19 cellular contexts compared by ENCODE assay signal in the genomic region with DNA sequence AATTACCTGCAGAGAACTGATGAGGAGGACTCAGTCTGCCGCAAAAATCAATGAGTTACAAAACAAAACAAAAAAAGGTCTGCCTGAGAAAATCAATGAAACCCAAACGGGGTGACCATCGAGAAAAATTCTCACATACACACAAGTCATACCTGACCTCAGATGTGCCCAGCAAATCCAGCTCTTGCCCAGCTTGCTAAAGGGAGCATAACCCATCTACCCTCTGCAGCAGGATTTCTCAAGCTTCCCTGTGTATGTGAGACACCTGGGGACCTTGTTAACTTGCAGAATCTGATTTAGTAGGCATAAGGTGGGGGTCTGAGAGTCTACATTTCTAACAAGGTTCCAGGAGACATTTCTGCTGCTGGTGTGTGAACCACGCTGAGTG.
"Had no signal": no experiment of that assay in that cellular context is flagged by ENCODE, and none has a peak within 500 bp of the region (broad histone marks: within the 10 kb centered on the region; RNA-seq: fewer than 3 reads in every experiment).

No MANE protein-coding gene starts in this region.

- H3K27me3 ChIP-seq: gastroesophageal sphincter, heart right ventricle had no signal

- H3K4me1 ChIP-seq: parathyroid adenoma had no signal

- DNase-seq: activated CD4-positive, alpha-beta memory T cell treated with anti-CD3 and anti-CD28 coated beads, Interleukin-2, amount 10 ng/mL, durations not matched to agents 7 days and 5 days; activated CD4-positive, alpha-beta T cell treated with anti-CD3 and anti-CD28 coated beads for 48 hours; activated CD4-positive, CD25-positive, alpha-beta regulatory T cell; activated CD8-positive, alpha-beta memory T cell treated with anti-CD3 and anti-CD28 coated beads, Interleukin-2, amount 10 ng/mL, durations not matched to agents 7 days and 5 days; activated naive CD4-positive, alpha-beta T cell; activated naive CD8-positive, alpha-beta T cell treated with anti-CD3 and anti-CD28 coated beads for 36 hours; effector CD4-positive, alpha-beta T cell; immature natural killer cell; natural killer cell; stimulated activated CD4-positive, alpha-beta T cell treated with anti-CD3 and anti-CD28 coated beads, Interleukin-4, amount 100 ng/mL, for 4 hours; T-helper 1 cell; T-helper 9 cell had no signal

- H3K9ac ChIP-seq: parathyroid adenoma had no signal

- ATAC-seq: activated CD8-positive, alpha-beta memory T cell treated with anti-CD3 and anti-CD28 coated beads, Interleukin-2, amount 10 ng/mL, durations not matched to agents 7 days and 5 days; esophagus mucosa; gastroesophageal sphincter; natural killer cell; sciatic nerve; stimulated activated memory B cell treated with anti-CD40 and anti-IgM and Interleukin-4, amounts not matched to agents 10 μg/mL and 1 μg/mL and 100 μg/mL, for 72 hours had no signal

- H3K9me3 Mint-ChIP-seq: activated CD4-positive, alpha-beta memory T cell treated with anti-CD3 and anti-CD28 coated beads, Interleukin-2, amount 10 ng/mL, durations not matched to agents 7 days and 5 days; natural killer cell; stimulated activated memory B cell treated with anti-CD40 and anti-IgM and Interleukin-4, amounts not matched to agents 10 μg/mL and 1 μg/mL and 100 μg/mL, for 72 hours had no signal

- H3K36me3 ChIP-seq: gastroesophageal sphincter, heart right ventricle had no signal

- H3K27ac Mint-ChIP-seq: activated CD4-positive, alpha-beta memory T cell treated with anti-CD3 and anti-CD28 coated beads, Interleukin-2, amount 10 ng/mL, durations not matched to agents 7 days and 5 days; activated CD8-positive, alpha-beta memory T cell treated with anti-CD3 and anti-CD28 coated beads, Interleukin-2, amount 10 ng/mL, durations not matched to agents 7 days and 5 days; activated naive CD8-positive, alpha-beta T cell treated with anti-CD3 and anti-CD28 coated beads for 36 hours; immature natural killer cell; natural killer cell had no signal

- H3K27me3 Mint-ChIP-seq: activated CD4-positive, alpha-beta memory T cell treated with anti-CD3 and anti-CD28 coated beads, Interleukin-2, amount 10 ng/mL, durations not matched to agents 7 days and 5 days; activated CD8-positive, alpha-beta memory T cell treated with anti-CD3 and anti-CD28 coated beads, Interleukin-2, amount 10 ng/mL, durations not matched to agents 7 days and 5 days; stimulated activated memory B cell treated with anti-CD40 and anti-IgM and Interleukin-4, amounts not matched to agents 10 μg/mL and 1 μg/mL and 100 μg/mL, for 72 hours had no signal

- H3K4me3 Mint-ChIP-seq: activated CD4-positive, alpha-beta memory T cell treated with anti-CD3 and anti-CD28 coated beads, Interleukin-2, amount 10 ng/mL, durations not matched to agents 7 days and 5 days; activated CD8-positive, alpha-beta memory T cell treated with anti-CD3 and anti-CD28 coated beads, Interleukin-2, amount 10 ng/mL, durations not matched to agents 7 days and 5 days; activated naive CD8-positive, alpha-beta T cell treated with anti-CD3 and anti-CD28 coated beads for 36 hours; immature natural killer cell; natural killer cell; stimulated activated memory B cell treated with anti-CD40 and anti-IgM and Interleukin-4, amounts not matched to agents 10 μg/mL and 1 μg/mL and 100 μg/mL, for 72 hours had no signal

- H3K36me3 Mint-ChIP-seq: activated CD8-positive, alpha-beta memory T cell treated with anti-CD3 and anti-CD28 coated beads, Interleukin-2, amount 10 ng/mL, durations not matched to agents 7 days and 5 days; activated naive CD8-positive, alpha-beta T cell treated with anti-CD3 and anti-CD28 coated beads for 36 hours; immature natural killer cell; natural killer cell had no signal

- H3K4me1 Mint-ChIP-seq: activated CD4-positive, alpha-beta memory T cell treated with anti-CD3 and anti-CD28 coated beads, Interleukin-2, amount 10 ng/mL, durations not matched to agents 7 days and 5 days; activated CD8-positive, alpha-beta memory T cell treated with anti-CD3 and anti-CD28 coated beads, Interleukin-2, amount 10 ng/mL, durations not matched to agents 7 days and 5 days; activated naive CD8-positive, alpha-beta T cell treated with anti-CD3 and anti-CD28 coated beads for 36 hours had no signal

- H2AFZ ChIP-seq: parathyroid adenoma had no signal

- H3K79me2 ChIP-seq: parathyroid adenoma had no signal

- H3K4me3 ChIP-seq: gastroesophageal sphincter, heart right ventricle had no signal

- H3K9me3 ChIP-seq: gastroesophageal sphincter, heart right ventricle had no signal

- H3K27ac ChIP-seq: gastroesophageal sphincter, parathyroid adenoma had no signal

- FAIRE-seq: bronchial epithelial cell had no signal
